In genomic region chr7:96304573-96304972, GRCh38 we compare ENCODE assay signal across 1 cellular context.
TF ChIP-seq lines count a peak whose summit lies in the region.

No MANE protein-coding gene starts in this region.

TF ChIP-seq in HEK293, 187 proteins besides CTCF, POLR2A, EP300 and RAD21 (continued from another document):
- TF ChIP-seq ZFP37 (tag by site-specific recombination; IDR thresholded peaks at IDR 0.05) (no peak), ZNF692 (tag by site-specific recombination; IDR thresholded peaks at IDR 0.05) (no peak), ZNF514 (tag by site-specific recombination; IDR thresholded peaks at IDR 0.05) (no peak), ZBTB48 (tag by site-specific recombination; IDR thresholded peaks at IDR 0.05) (peak; percentile 43; the same call in 1 of the 2 replicates), ZNF510 (tag by site-specific recombination; IDR thresholded peaks at IDR 0.05; ENCODE audit: insufficient replicate concordance) (no peak), ZXDB (tag by site-specific recombination; IDR thresholded peaks at IDR 0.05) (peak; percentile 2; the same call in 1 of the 2 replicates), ZNF670 (tag by site-specific recombination; IDR thresholded peaks at IDR 0.05; ENCODE audit: low read depth) (no peak), ZBTB10 (tag by site-specific recombination; IDR thresholded peaks at IDR 0.05) (no peak), ZFHX2 (tag by site-specific recombination; conservative IDR thresholded peaks at IDR 0.05) (no peak), ZNF121 (tag by site-specific recombination; IDR thresholded peaks at IDR 0.05) (no peak), ZNF114 (tag by site-specific recombination; IDR thresholded peaks at IDR 0.05) (no peak), SCRT1 (tag by site-specific recombination; IDR thresholded peaks at IDR 0.05; ENCODE audit: borderline replicate concordance) (peak; percentile 47; the same call in 1 of the 2 replicates), KLF8 (tag by site-specific recombination; IDR thresholded peaks at IDR 0.05) (no peak), ZNF621 (tag by site-specific recombination; IDR thresholded peaks at IDR 0.05) (no peak), ZNF202 (tag by site-specific recombination; IDR thresholded peaks at IDR 0.05; ENCODE audit: borderline replicate concordance) (no peak), ZNF426 (tag by site-specific recombination; IDR thresholded peaks at IDR 0.05) (no peak), GLIS1 (tag by site-specific recombination; IDR thresholded peaks at IDR 0.05) (peak; percentile 70)
- TF ChIP-seq, protein P1, sequence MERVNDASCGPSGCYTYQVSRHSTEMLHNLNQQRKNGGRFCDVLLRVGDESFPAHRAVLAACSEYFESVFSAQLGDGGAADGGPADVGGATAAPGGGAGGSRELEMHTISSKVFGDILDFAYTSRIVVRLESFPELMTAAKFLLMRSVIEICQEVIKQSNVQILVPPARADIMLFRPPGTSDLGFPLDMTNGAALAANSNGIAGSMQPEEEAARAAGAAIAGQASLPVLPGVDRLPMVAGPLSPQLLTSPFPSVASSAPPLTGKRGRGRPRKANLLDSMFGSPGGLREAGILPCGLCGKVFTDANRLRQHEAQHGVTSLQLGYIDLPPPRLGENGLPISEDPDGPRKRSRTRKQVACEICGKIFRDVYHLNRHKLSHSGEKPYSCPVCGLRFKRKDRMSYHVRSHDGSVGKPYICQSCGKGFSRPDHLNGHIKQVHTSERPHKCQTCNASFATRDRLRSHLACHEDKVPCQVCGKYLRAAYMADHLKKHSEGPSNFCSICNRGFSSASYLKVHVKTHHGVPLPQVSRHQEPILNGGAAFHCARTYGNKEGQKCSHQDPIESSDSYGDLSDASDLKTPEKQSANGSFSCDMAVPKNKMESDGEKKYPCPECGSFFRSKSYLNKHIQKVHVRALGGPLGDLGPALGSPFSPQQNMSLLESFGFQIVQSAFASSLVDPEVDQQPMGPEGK (tag by site-specific recombination; IDR thresholded peaks at IDR 0.05): peak; percentile 66
- TF ChIP-seq, protein P2, sequence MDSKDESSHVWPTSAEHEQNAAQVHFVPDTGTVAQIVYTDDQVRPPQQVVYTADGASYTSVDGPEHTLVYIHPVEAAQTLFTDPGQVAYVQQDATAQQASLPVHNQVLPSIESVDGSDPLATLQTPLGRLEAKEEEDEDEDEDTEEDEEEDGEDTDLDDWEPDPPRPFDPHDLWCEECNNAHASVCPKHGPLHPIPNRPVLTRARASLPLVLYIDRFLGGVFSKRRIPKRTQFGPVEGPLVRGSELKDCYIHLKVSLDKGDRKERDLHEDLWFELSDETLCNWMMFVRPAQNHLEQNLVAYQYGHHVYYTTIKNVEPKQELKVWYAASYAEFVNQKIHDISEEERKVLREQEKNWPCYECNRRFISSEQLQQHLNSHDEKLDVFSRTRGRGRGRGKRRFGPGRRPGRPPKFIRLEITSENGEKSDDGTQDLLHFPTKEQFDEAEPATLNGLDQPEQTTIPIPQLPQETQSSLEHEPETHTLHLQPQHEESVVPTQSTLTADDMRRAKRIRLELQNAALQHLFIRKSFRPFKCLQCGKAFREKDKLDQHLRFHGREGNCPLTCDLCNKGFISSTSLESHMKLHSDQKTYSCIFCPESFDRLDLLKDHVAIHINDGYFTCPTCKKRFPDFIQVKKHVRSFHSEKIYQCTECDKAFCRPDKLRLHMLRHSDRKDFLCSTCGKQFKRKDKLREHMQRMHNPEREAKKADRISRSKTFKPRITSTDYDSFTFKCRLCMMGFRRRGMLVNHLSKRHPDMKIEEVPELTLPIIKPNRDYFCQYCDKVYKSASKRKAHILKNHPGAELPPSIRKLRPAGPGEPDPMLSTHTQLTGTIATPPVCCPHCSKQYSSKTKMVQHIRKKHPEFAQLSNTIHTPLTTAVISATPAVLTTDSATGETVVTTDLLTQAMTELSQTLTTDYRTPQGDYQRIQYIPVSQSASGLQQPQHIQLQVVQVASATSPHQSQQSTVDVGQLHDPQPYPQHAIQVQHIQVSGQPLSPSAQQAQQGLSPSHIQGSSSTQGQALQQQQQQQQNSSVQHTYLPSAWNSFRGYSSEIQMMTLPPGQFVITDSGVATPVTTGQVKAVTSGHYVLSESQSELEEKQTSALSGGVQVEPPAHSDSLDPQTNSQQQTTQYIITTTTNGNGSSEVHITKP (tag by site-specific recombination; IDR thresholded peaks at IDR 0.05): peak; percentile 45; the same call in 1 of the 2 replicates
